25 cellular contexts compared by ENCODE assay signal in genomic region chr1:33501309-33501708, GRCh38.
"Had no signal": no experiment of that assay in that cellular context is flagged by ENCODE, and none has a peak within 500 bp of the region (broad histone marks: within the 10 kb centered on the region; RNA-seq: fewer than 3 reads in every experiment).

No MANE protein-coding gene starts in this region.

- H3K27me3 Mint-ChIP-seq: activated CD4-positive, alpha-beta memory T cell treated with anti-CD3 and anti-CD28 coated beads for 36 hours; activated CD4-positive, alpha-beta T cell treated with anti-CD3 and anti-CD28 coated beads, Interleukin-2, amount 10 ng/mL, durations not matched to agents 24 days and 14 days; activated naive CD4-positive, alpha-beta T cell treated with anti-CD3 and anti-CD28 coated beads, Interleukin-2, amount 50 U/mL, for 24 hours; activated T-cell treated with anti-CD3 and anti-CD28 coated beads, Interleukin-2, amount 50 U/mL, for 24 hours; activated T-helper 17 cell treated with anti-CD3 and anti-CD28 coated beads, Interleukin-2, amount 50 U/mL, for 72 hours had no signal

- DNase-seq: activated CD4-positive, alpha-beta memory T cell treated with anti-CD3 and anti-CD28 coated beads for 36 hours; activated CD4-positive, alpha-beta T cell treated with anti-CD3 and anti-CD28 coated beads, Interleukin-2, amount 10 ng/mL, durations not matched to agents 24 days and 14 days; activated CD4-positive, CD25-positive, alpha-beta regulatory T cell treated with anti-CD3 and anti-CD28 coated beads, Interleukin-2, amount 50 U/mL, for 72 hours; activated CD8-positive, alpha-beta memory T cell treated with anti-CD3 and anti-CD28 coated beads, Interleukin-2, amount 50 U/mL, for 4 hours; activated T-cell treated with anti-CD3 and anti-CD28 coated beads, Interleukin-2, amount 50 U/mL, for 24 hours; central memory CD4-positive, alpha-beta T cell; foreskin keratinocyte; heart right ventricle; kidney glomerular epithelial cell; lower lobe of right lung; mesenchymal stem cell; natural killer cell; occipital lobe; stimulated activated naive CD4-positive, alpha-beta T cell; T1000; tibial artery; upper lobe of right lung had no signal

- H3K9me3 ChIP-seq: suprapubic skin had no signal

- H3K27ac Mint-ChIP-seq: activated CD4-positive, alpha-beta memory T cell treated with anti-CD3 and anti-CD28 coated beads for 36 hours; activated CD4-positive, alpha-beta T cell treated with anti-CD3 and anti-CD28 coated beads, Interleukin-2, amount 10 ng/mL, durations not matched to agents 24 days and 14 days; activated naive CD4-positive, alpha-beta T cell treated with anti-CD3 and anti-CD28 coated beads, Interleukin-2, amount 50 U/mL, for 24 hours; activated T-cell treated with anti-CD3 and anti-CD28 coated beads, Interleukin-2, amount 50 U/mL, for 24 hours; activated T-helper 17 cell treated with anti-CD3 and anti-CD28 coated beads, Interleukin-2, amount 50 U/mL, for 72 hours; natural killer cell; neural progenitor cell had no signal

- H3K4me1 Mint-ChIP-seq: activated CD4-positive, alpha-beta T cell treated with anti-CD3 and anti-CD28 coated beads, Interleukin-2, amount 10 ng/mL, durations not matched to agents 24 days and 14 days; activated naive CD4-positive, alpha-beta T cell treated with anti-CD3 and anti-CD28 coated beads, Interleukin-2, amount 50 U/mL, for 24 hours; activated T-helper 17 cell treated with anti-CD3 and anti-CD28 coated beads, Interleukin-2, amount 50 U/mL, for 72 hours; natural killer cell; neural progenitor cell had no signal

- ATAC-seq: activated T-helper 17 cell treated with anti-CD3 and anti-CD28 coated beads, Interleukin-2, amount 50 U/mL, for 72 hours; foreskin keratinocyte; heart right ventricle; left lobe of liver; lower lobe of right lung; natural killer cell; upper lobe of right lung had no signal

- H3K27ac ChIP-seq: breast epithelium, esophagus muscularis mucosa, foreskin keratinocyte, heart right ventricle, lower lobe of right lung, neural progenitor cell, right atrium auricular region, suprapubic skin, tibial artery, upper lobe of right lung had no signal

- H3K27me3 ChIP-seq: breast epithelium, esophagus muscularis mucosa, foreskin keratinocyte, heart right ventricle, neural progenitor cell, right atrium auricular region, suprapubic skin, tibial artery, upper lobe of right lung had no signal

- H3K4me3 Mint-ChIP-seq: activated CD4-positive, alpha-beta memory T cell treated with anti-CD3 and anti-CD28 coated beads for 36 hours; activated CD4-positive, alpha-beta T cell treated with anti-CD3 and anti-CD28 coated beads, Interleukin-2, amount 10 ng/mL, durations not matched to agents 24 days and 14 days; activated naive CD4-positive, alpha-beta T cell treated with anti-CD3 and anti-CD28 coated beads, Interleukin-2, amount 50 U/mL, for 24 hours; activated T-cell treated with anti-CD3 and anti-CD28 coated beads, Interleukin-2, amount 50 U/mL, for 24 hours; activated T-helper 17 cell treated with anti-CD3 and anti-CD28 coated beads, Interleukin-2, amount 50 U/mL, for 72 hours; natural killer cell; neural progenitor cell had no signal

- H3K9me3 Mint-ChIP-seq: natural killer cell had no signal

- H3K4me3 ChIP-seq: breast epithelium, esophagus muscularis mucosa, heart right ventricle, lower lobe of right lung, neural progenitor cell, right atrium auricular region, suprapubic skin, tibial artery, upper lobe of right lung had no signal

- H3K36me3 Mint-ChIP-seq: natural killer cell had no signal

- H3K4me1 ChIP-seq: breast epithelium, esophagus muscularis mucosa, foreskin keratinocyte, heart right ventricle, lower lobe of right lung, neural progenitor cell, right atrium auricular region, suprapubic skin, tibial artery, upper lobe of right lung had no signal
